ENCODE assay signal across 9 cellular contexts in genomic region chrX:48511561-48511960, GRCh38. TPM values are rescaled to one million over a fixed set of nuclear protein-coding genes. Genes with fewer than 3 reads are reported as not detected.
DNase-seq lines count a peak whose midpoint lies in the region; ATAC-seq, FAIRE-seq and TF ChIP-seq lines count a peak whose summit lies in the region.
"Had no signal": no experiment of that assay in that cellular context is flagged by ENCODE, and none has a peak within 500 bp of the region (broad histone marks: within the 10 kb centered on the region; RNA-seq: fewer than 3 reads in every experiment).

No MANE protein-coding gene starts in this region.

- BruUV-seq in Panc1 (replicated peaks; lab: Mats Ljungman, UMichigan) = no TSS peak

- in situ Hi-C loops in G401 (cut with HindIII; ENCODE audit: low sequenced_read_pairs) = no loop called here
- in situ Hi-C loops in Panc1 (cut with HindIII; ENCODE audit: low pct_unique_long_range_greater_than_20kb, low sequenced_read_pairs) = no loop called here

- no peaks in the 10 kb centered on the region for H3K36me3 ChIP-seq in Panc1 (ENCODE audit: control insufficient read depth, insufficient read depth, low read length)
- H3K36me3 ChIP-seq in gastroesophageal sphincter = peaks cover 0 to 27% of the 10 kb centered on the region in 2 donors

- H3K9me3 ChIP-seq in A549 (no peaks in the 10 kb centered on the region), Panc1 (ENCODE audit: control insufficient read depth, insufficient read depth, low read depth, low read length) (no peaks in the 10 kb centered on the region), gastroesophageal sphincter (no peaks in the 10 kb centered on the region)
- H3K9me3 ChIP-seq: HAP-1 had no signal

- peak; percentile 36 to 40 for DNase-seq in A549 (ENCODE audit: low read depth in 1 of 2, low spot score in 1 of 2)
- DNase-seq in G401 (ENCODE audit: low spot score) = peak; percentile 9
- DNase-seq in Panc1 (ENCODE audit: low read depth, low spot score) = no peak
- DNase-seq in fibroblast of mammary gland (ENCODE audit: low read depth) = no peak

- ATAC-seq in A549 (peak; percentile 40 to 67; a peak in 3 of 6 replicates), Panc1 (peak; percentile 65; the same call in 1 of the 2 replicates), GM21515 (IDR thresholded peaks at IDR 0.05; ENCODE audit: unreplicated experiment) (no peak), HG02938 (IDR thresholded peaks at IDR 0.05; ENCODE audit: unreplicated experiment) (no peak), gastroesophageal sphincter (no peak), GM21576 (IDR thresholded peaks at IDR 0.05; ENCODE audit: unreplicated experiment) (no peak)

- POLR2A ChIA-PET in A549 (lab: Yijun Ruan, JAX) = no interaction called here
- POLR2A ChIA-PET in Panc1 (lab: Charles Lee) = no interaction called here

- no peak overlapping the region for H3K4me2 ChIP-seq in A549

- TF ChIP-seq CTCF in A549 (IDR thresholded peaks at IDR 0.05) = peak; percentile 48
- peak; percentile 74 for TF ChIP-seq CTCF in Panc1 (IDR thresholded peaks at IDR 0.05)
- peak; percentile 41 for TF ChIP-seq CTCF in fibroblast of mammary gland (conservative IDR thresholded peaks at IDR 0.05; ENCODE audit: control insufficient read depth, insufficient read depth, low read depth, low read length)
- TF ChIP-seq CTCF in gastroesophageal sphincter (IDR thresholded peaks at IDR 0.05) = peak in 1 of 4 experiments; percentile 33

- TF ChIP-seq POLR2A in A549 (IDR thresholded peaks at IDR 0.05; ENCODE audit: low read length) (no peak), gastroesophageal sphincter (IDR thresholded peaks at IDR 0.05) (no peak)

- H3K4me3 ChIP-seq in A549 (no peak overlapping the region), Panc1 (ENCODE audit: low read depth in 2 of 2, low read length in 2 of 2) (no peak overlapping the region), fibroblast of mammary gland (ENCODE audit: control insufficient read depth, low read depth, low read length) (no peak overlapping the region), gastroesophageal sphincter (no peak overlapping the region)
- H3K4me3 ChIP-seq: HAP-1 had no signal

- TF ChIP-seq EP300 in A549 (IDR thresholded peaks at IDR 0.05) (no peak), gastroesophageal sphincter (IDR thresholded peaks at IDR 0.05) (no peak)

- WGBS in A549 (ENCODE audit: missing lambda C conversion rate) = 50% methylated on average over 4 of the region's 4 CpGs
- 52% methylated on average over 4 of the region's 4 CpGs; no CpG with 5 or more reads in 1 of the 2 donors for WGBS in gastroesophageal sphincter (ENCODE audit: low coverage in 1 of 2), 2 donors

- intact Hi-C loops in Panc1 (cut with micrococcal nuclease; ENCODE audit: unreplicated experiment) = no loop called here

- H3K4me1 ChIP-seq in A549 = peaks cover 3% of the 10 kb centered on the region; the same call in 1 of the 3 replicates
- H3K4me1 ChIP-seq in Panc1 (ENCODE audit: control insufficient read depth, insufficient read depth, low read length) = no peaks in the 10 kb centered on the region
- peaks cover 0 to 11% (median 0%) of the 10 kb centered on the region in 3 donors for H3K4me1 ChIP-seq in gastroesophageal sphincter

- CTCF ChIA-PET in A549 (lab: Yijun Ruan, JAX) (interaction anchor here (2.3 kb wide), 1 partner anchor 37 kb away, joined by 7 read pairs; no protein-coding TSS in a partner anchor), Panc1 (lab: Charles Lee) (no interaction called here)

- H3K27me3 ChIP-seq in Panc1 (ENCODE audit: control insufficient read depth, insufficient read depth, low read length) (no peaks in the 10 kb centered on the region), gastroesophageal sphincter (no peaks in the 10 kb centered on the region)

- peak; percentile 60 to 72 for TF ChIP-seq RAD21 in A549 (conservative IDR thresholded peaks at IDR 0.05 in 1 of 2, IDR thresholded peaks at IDR 0.05 in 1 of 2)

- H3K27ac ChIP-seq in A549 = no peak overlapping the region
- no peak overlapping the region for H3K27ac ChIP-seq in Panc1 (ENCODE audit: low read length)
- no peak overlapping the region for H3K27ac ChIP-seq in gastroesophageal sphincter

- no peak for FAIRE-seq in A549 (lab: Jason Lieb, UNC)

TF ChIP-seq in A549, 52 proteins besides CTCF, POLR2A, EP300 and RAD21:
- TF ChIP-seq SMC3 (IDR thresholded peaks at IDR 0.05) (peak; percentile 49; the same call in 1 of the 3 replicates), SREBF2 (IDR thresholded peaks at IDR 0.05) (no peak)

RNA-seq across cellular contexts. Expression of gene PORCN, which starts 2.8 kb away (rescaled TPM):
- polyA plus RNA-seq in A549 (2011; rRNA removed) = 9.4 and 13.3 TPM in 2 replicates
- polyA plus RNA-seq in A549 (2012; cell fraction: cytosol; rRNA removed) = 12.7 and 17.2 TPM in 2 replicates
- polyA plus RNA-seq in A549 (2012; cell fraction: nucleus; rRNA removed) = 27.6 and 28.6 TPM in 2 replicates
- 15.1 to 18.6 TPM (median 16.8 TPM) in 3 replicates for polyA plus RNA-seq in A549 (2017; fragmentation: RNase III; extraction: RNeasy Plus Mini Kit Qiagen cat#74134 plus additional on column Dnase treatment)
- 13.5 and 16.4 TPM in 2 replicates for polyA minus RNA-seq in A549 (2011; rRNA and poly(A)+ RNA removed)
- total RNA-seq in G401 (2014; rRNA removed; shearing (Covaris generic)) = 3.5 and 11.8 TPM in 2 replicates
- total RNA-seq in Panc1 (2021; ENCODE audit: unreplicated experiment) = 8.6 TPM
- 16.5 TPM for polyA plus RNA-seq in Panc1 (2012; ENCODE audit: insufficient read length)
- total RNA-seq in gastroesophageal sphincter = 10 to 100 TPM in 3 of 4 donors, 1 to 10 TPM in 1; 9.4 to 21.0 (median 13.2) TPM

RNA-seq across cellular contexts. Expression of gene EBP, which starts 10.0 kb away (rescaled TPM):
- polyA plus RNA-seq in A549 (2011; rRNA removed) = 82.9 and 90.8 TPM in 2 replicates
- 159 and 179 TPM in 2 replicates for polyA plus RNA-seq in A549 (2012; cell fraction: cytosol; rRNA removed)
- polyA plus RNA-seq in A549 (2012; cell fraction: nucleus; rRNA removed) = 211 and 234 TPM in 2 replicates
- 114 to 159 TPM (median 142 TPM) in 3 replicates for polyA plus RNA-seq in A549 (2017; fragmentation: RNase III; extraction: RNeasy Plus Mini Kit Qiagen cat#74134 plus additional on column Dnase treatment)
- 179 and 201 TPM in 2 replicates for polyA minus RNA-seq in A549 (2011; rRNA and poly(A)+ RNA removed)
- total RNA-seq in G401 (2014; rRNA removed; shearing (Covaris generic)) = 87.4 and 107 TPM in 2 replicates
- total RNA-seq in Panc1 (2021; ENCODE audit: unreplicated experiment) = 157 TPM
- polyA plus RNA-seq in Panc1 (2012; ENCODE audit: insufficient read length) = 118 TPM
- total RNA-seq in gastroesophageal sphincter = 10 to 100 TPM; 12.9 to 17.7 (median 14.5) TPM

RNA-seq across cellular contexts. Expression of gene TBC1D25, which starts 28.0 kb away (rescaled TPM):
- polyA plus RNA-seq in A549 (2011; rRNA removed) (8.6 and 10.8 TPM in 2 replicates), A549 (2017; fragmentation: RNase III; extraction: RNeasy Plus Mini Kit Qiagen cat#74134 plus additional on column Dnase treatment) (8.8 to 13.0 TPM (median 11.6 TPM) in 3 replicates)
- polyA plus RNA-seq in A549 (2012; cell fraction: cytosol; rRNA removed) = 18.1 and 19.4 TPM in 2 replicates
- 28.9 and 29.3 TPM in 2 replicates for polyA plus RNA-seq in A549 (2012; cell fraction: nucleus; rRNA removed)
- polyA minus RNA-seq in A549 (2011; rRNA and poly(A)+ RNA removed) = 14.6 and 21.8 TPM in 2 replicates
- total RNA-seq in G401 (2014; rRNA removed; shearing (Covaris generic)) = 2.0 and 6.6 TPM in 2 replicates
- total RNA-seq in Panc1 (2021; ENCODE audit: unreplicated experiment) (29.4 TPM), gastroesophageal sphincter (10 to 100 TPM in 3 of 4 donors, 1 to 10 TPM in 1; 8.4 to 16.9 (median 12.7) TPM)
- 39.7 TPM for polyA plus RNA-seq in Panc1 (2012; ENCODE audit: insufficient read length)

RNA-seq across cellular contexts. Expression of gene FTSJ1, which starts 35.6 kb away (rescaled TPM):
- polyA plus RNA-seq in A549 (2011; rRNA removed) (36.2 and 37.1 TPM in 2 replicates), A549 (2017; fragmentation: RNase III; extraction: RNeasy Plus Mini Kit Qiagen cat#74134 plus additional on column Dnase treatment) (71.2 to 75.3 TPM (median 71.3 TPM) in 3 replicates)
- 58.7 and 66.2 TPM in 2 replicates for polyA plus RNA-seq in A549 (2012; cell fraction: cytosol; rRNA removed)
- polyA plus RNA-seq in A549 (2012; cell fraction: nucleus; rRNA removed) = 120 and 127 TPM in 2 replicates
- 30.0 and 36.7 TPM in 2 replicates for polyA minus RNA-seq in A549 (2011; rRNA and poly(A)+ RNA removed)
- 38.7 and 64.6 TPM in 2 replicates for total RNA-seq in G401 (2014; rRNA removed; shearing (Covaris generic))
- total RNA-seq in Panc1 (2021; ENCODE audit: unreplicated experiment) (43.1 TPM), gastroesophageal sphincter (10 to 100 TPM; 31.1 to 43.0 (median 38.9) TPM)
- polyA plus RNA-seq in Panc1 (2012; ENCODE audit: insufficient read length) = 68.9 TPM

RNA-seq across cellular contexts. Expression of gene SLC38A5, which starts 41.5 kb away (rescaled TPM):
- polyA plus RNA-seq in A549 (2011; rRNA removed) = 0.32 and 0.36 TPM in 2 replicates
- 0.69 and 0.80 TPM in 2 replicates for polyA plus RNA-seq in A549 (2012; cell fraction: cytosol; rRNA removed)
- polyA plus RNA-seq in A549 (2012; cell fraction: nucleus; rRNA removed) = 3.0 and 3.2 TPM in 2 replicates
- 0.36 to 0.44 TPM (median 0.41 TPM) in 3 replicates for polyA plus RNA-seq in A549 (2017; fragmentation: RNase III; extraction: RNeasy Plus Mini Kit Qiagen cat#74134 plus additional on column Dnase treatment)
- 1.3 TPM in 1 of 2 replicates, not detected in the other for polyA minus RNA-seq in A549 (2011; rRNA and poly(A)+ RNA removed)
- 55.7 and 82.7 TPM in 2 replicates for total RNA-seq in G401 (2014; rRNA removed; shearing (Covaris generic))
- total RNA-seq in Panc1 (2021; ENCODE audit: unreplicated experiment) = 1.1 TPM
- 0.45 TPM for polyA plus RNA-seq in Panc1 (2012; ENCODE audit: insufficient read length)
- total RNA-seq in gastroesophageal sphincter = 1 to 10 TPM; 4.2 to 7.9 (median 4.7) TPM

Comparison
In these comparisons a context has a peak if more than half of its experiments do, and no peak if none do; other contexts are left out.
1. ATAC-seq: peak in A549 (2 of 2) and Panc1 (single experiment); none in GM21515 (single experiment), HG02938 (single experiment), gastroesophageal sphincter (single experiment) and GM21576 (single experiment).
2. DNase-seq: peak in A549 (2 of 2) and G401 (single experiment); none in Panc1 (single experiment) and fibroblast of mammary gland (single experiment).